ENCODE assay signal across 8 cellular contexts in genomic region chr6:31729979-31730630, GRCh38. TPM values are rescaled to one million over a fixed set of nuclear protein-coding genes. Genes with fewer than 3 reads are reported as not detected.
DNase-seq lines count a peak whose midpoint lies in the region; TF ChIP-seq lines count a peak whose summit lies in the region.

No MANE protein-coding gene starts in this region.

- H3K27me3 Mint-ChIP-seq in CD4-positive, alpha-beta memory T cell: no peaks in the 10 kb centered on the region
- no peaks in the 10 kb centered on the region for H3K27me3 Mint-ChIP-seq in H9 (ENCODE audit: low read depth)
- no peaks in the 10 kb centered on the region for H3K27me3 Mint-ChIP-seq in activated CD4-positive, alpha-beta memory T cell treated with anti-CD3 and anti-CD28 coated beads, Interleukin-2, amount 10 ng/mL, durations not matched to agents 7 days and 5 days

- no peak overlapping the region for H2BK5ac ChIP-seq in H9 (ENCODE audit: insufficient read length, low read length)

- H2BK20ac ChIP-seq in H9 (ENCODE audit: low read depth, low read length, poor library complexity, severe bottlenecking): no peak overlapping the region

- H3K79me1 ChIP-seq in H9 (ENCODE audit: insufficient read depth, low read depth, low read length, poor library complexity, severe bottlenecking): no peaks in the 10 kb centered on the region

- peak overlapping the region; percentile 94 to 98 (median 97) for H3K4me3 Mint-ChIP-seq in CD4-positive, alpha-beta memory T cell
- H3K4me3 Mint-ChIP-seq in H9: peak overlapping the region; percentile 83 to 98
- H3K4me3 Mint-ChIP-seq in activated CD4-positive, alpha-beta memory T cell treated with anti-CD3 and anti-CD28 coated beads, Interleukin-2, amount 10 ng/mL, durations not matched to agents 7 days and 5 days: peak overlapping the region; percentile 88

- CTCF ChIA-PET in CD4-positive, alpha-beta memory T cell (lab: Charles Lee; ENCODE audit: partially characterized antibody): interaction anchor here (0.7 to 17.2 kb wide), 28 partner anchors 9 to 222 kb away, joined by 3 to 173 read pairs (median 6); partner anchors contain the start of genes ABHD16A, APOM, HSPA1A and HSPA1B
- CTCF ChIA-PET in activated CD4-positive, alpha-beta memory T cell treated with anti-CD3 and anti-CD28 coated beads, Interleukin-2, amount 10 ng/mL, durations not matched to agents 7 days and 5 days (lab: Charles Lee): interaction anchor here (0.6 to 5.5 kb wide), 18 partner anchors 9 to 160 kb away, joined by 3 to 46 read pairs (median 4); partner anchors contain the start of genes ABHD16A, HSPA1A, HSPA1B and HSPA1L

- H3K79me2 ChIP-seq in H9 (ENCODE audit: insufficient read depth, low read length): no peaks in the 10 kb centered on the region; the same call in 1 of the 2 replicates

- H3K4me2 ChIP-seq in H9 (ENCODE audit: insufficient read depth, insufficient read length, low read length): peak overlapping the region; percentile 60

- H3K56ac ChIP-seq in H9 (ENCODE audit: insufficient read length, low read depth, low read length): no peak overlapping the region

- no peak for TF ChIP-seq POLR2A in lower leg skin (IDR thresholded peaks at IDR 0.05)

- H4K91ac ChIP-seq in H9 (ENCODE audit: insufficient read length, low read depth, low read length): no peak overlapping the region

- H3K4ac ChIP-seq in H9 (ENCODE audit: low read depth, low read length): no peak overlapping the region

- H3T11ph ChIP-seq in H9 (ENCODE audit: low read length): no peak overlapping the region

- H3K36me3 ChIP-seq in CD4-positive, alpha-beta memory T cell (ENCODE audit: insufficient read depth, low read length): peaks cover 34% of the 10 kb centered on the region

- no peaks in the 10 kb centered on the region for H3K9me3 Mint-ChIP-seq in CD4-positive, alpha-beta memory T cell
- no peaks in the 10 kb centered on the region; a peak in 2 of 5 replicates for H3K9me3 Mint-ChIP-seq in H9
- H3K9me3 Mint-ChIP-seq in activated CD4-positive, alpha-beta memory T cell treated with anti-CD3 and anti-CD28 coated beads, Interleukin-2, amount 10 ng/mL, durations not matched to agents 7 days and 5 days: no peaks in the 10 kb centered on the region

- peaks cover 34 to 49% of the 10 kb centered on the region in 2 donors for H3K36me3 Mint-ChIP-seq in CD4-positive, alpha-beta memory T cell
- H3K36me3 Mint-ChIP-seq in H9 (ENCODE audit: insufficient read depth in 1 of 3, low read depth in 3 of 3): peaks cover 42 to 76% (median 69%) of the 10 kb centered on the region in 3 experiments
- H3K36me3 Mint-ChIP-seq in activated CD4-positive, alpha-beta memory T cell treated with anti-CD3 and anti-CD28 coated beads, Interleukin-2, amount 10 ng/mL, durations not matched to agents 7 days and 5 days (ENCODE audit: low read depth): peaks cover 79% of the 10 kb centered on the region

- H3K27ac Mint-ChIP-seq in CD4-positive, alpha-beta memory T cell: peak overlapping the region; percentile 84 to 95 (median 93)
- peak overlapping the region; percentile 93 to 98 (median 97) for H3K27ac Mint-ChIP-seq in H9
- peak overlapping the region; percentile 70 for H3K27ac Mint-ChIP-seq in activated CD4-positive, alpha-beta memory T cell treated with anti-CD3 and anti-CD28 coated beads, Interleukin-2, amount 10 ng/mL, durations not matched to agents 7 days and 5 days

- no peak overlapping the region for H3K9ac ChIP-seq in H9 (ENCODE audit: extremely low read depth, insufficient read length, low read length)

- TF ChIP-seq CTCF in H9 (conservative IDR thresholded peaks at IDR 0.05): no peak
- no peak for TF ChIP-seq CTCF in lower leg skin (IDR thresholded peaks at IDR 0.05)

- H3K14ac ChIP-seq in H9 (ENCODE audit: insufficient read depth, low read length): peak overlapping the region; percentile 54

- no peaks in the 10 kb centered on the region for H3K27me3 ChIP-seq in CD4-positive, alpha-beta memory T cell (ENCODE audit: insufficient read depth, low read length)
- no peaks in the 10 kb centered on the region for H3K27me3 ChIP-seq in H9 (ENCODE audit: insufficient read depth, low read length)

- WGBS in H9 (ENCODE audit: extremely low coverage, insufficient read length, low lambda C conversion rate): no CpG with 5 or more reads among the region's 46 CpGs
- WGBS in lower leg skin, 2 donors: 3 to 13% methylated on average over 15 to 33 of the region's 46 CpGs

- no peak overlapping the region for H2AFZ ChIP-seq in H9 (ENCODE audit: low read length)

- H2BK15ac ChIP-seq in H9 (ENCODE audit: low read depth, low read length): no peak overlapping the region

- H3K23me2 ChIP-seq in H9 (ENCODE audit: insufficient read length, low read depth, low read length, poor library complexity, severe bottlenecking): peaks cover 15% of the 10 kb centered on the region

- peak overlapping the region; percentile 43 for H3K18ac ChIP-seq in H9 (ENCODE audit: insufficient read length, low read depth, low read length)

- H3K23ac ChIP-seq in H9 (ENCODE audit: insufficient read length, low read depth, low read length): no peak overlapping the region

- POLR2A ChIA-PET in CD4-positive, alpha-beta memory T cell (lab: Charles Lee; ENCODE audit: partially characterized antibody): interaction anchor here (0.9 to 8.2 kb wide), 23 partner anchors 8 to 242 kb away, joined by 3 to 77 read pairs (median 5); partner anchors contain the start of genes ABHD16A, BAG6, CLIC1 and DDX39B
- POLR2A ChIA-PET in activated CD4-positive, alpha-beta memory T cell treated with anti-CD3 and anti-CD28 coated beads, Interleukin-2, amount 10 ng/mL, durations not matched to agents 7 days and 5 days (lab: Charles Lee): interaction anchor here (0.9 to 4.0 kb wide), 17 partner anchors 9 to 106 kb away, joined by 3 to 50 read pairs (median 5); partner anchors contain the start of genes HSPA1A, HSPA1B, HSPA1L and LSM2

- H4K20me1 ChIP-seq in H9 (ENCODE audit: control insufficient read depth, insufficient read depth, insufficient read length): no peaks in the 10 kb centered on the region

- peak overlapping the region; percentile 68 for H3K27ac ChIP-seq in CD4-positive, alpha-beta memory T cell (ENCODE audit: low read depth, low read length)
- no peak overlapping the region for H3K27ac ChIP-seq in H9 (ENCODE audit: insufficient read length, low read depth, low read length)

- H2BK12ac ChIP-seq in H9 (ENCODE audit: insufficient read length, low read depth, low read length): no peak overlapping the region

- no peak overlapping the region for H4K8ac ChIP-seq in H9 (replicated peaks; ENCODE audit: insufficient read length, low read depth, low read length)

- H2BK120ac ChIP-seq in H9 (ENCODE audit: low read depth, low read length, poor library complexity, severe bottlenecking): no peak overlapping the region

- H3K9me3 ChIP-seq in CD4-positive, alpha-beta memory T cell (ENCODE audit: control insufficient read depth in 1 of 2, low read length in 2 of 2): no peaks in the 10 kb centered on the region
- H3K9me3 ChIP-seq in H9 (ENCODE audit: control insufficient read depth, low read depth, low read length): no peaks in the 10 kb centered on the region

- H4K5ac ChIP-seq in H9 (ENCODE audit: insufficient read length, low read depth, low read length): no peak overlapping the region

- H2AK5ac ChIP-seq in H9 (ENCODE audit: insufficient read length, low read length): no peak overlapping the region

- intact Hi-C loops in CD4-positive, alpha-beta memory T cell (cut with micrococcal nuclease): loop anchor here (1.0 to 2.0 kb wide), 5 partner anchors 8 to 133 kb away; no protein-coding TSS in a partner anchor
- intact Hi-C loops in lower leg skin (cut with DNase I; ENCODE audit: low total_unique reads): no loop called here

- peaks cover 32 to 76% (median 51%) of the 10 kb centered on the region in 4 donors for H3K4me1 Mint-ChIP-seq in CD4-positive, alpha-beta memory T cell
- H3K4me1 Mint-ChIP-seq in H9: peaks cover 27 to 28% of the 10 kb centered on the region in 2 experiments
- H3K4me1 Mint-ChIP-seq in activated CD4-positive, alpha-beta memory T cell treated with anti-CD3 and anti-CD28 coated beads, Interleukin-2, amount 10 ng/mL, durations not matched to agents 7 days and 5 days: peaks cover 79% of the 10 kb centered on the region

- peaks cover 68% of the 10 kb centered on the region for H3K4me1 ChIP-seq in CD4-positive, alpha-beta memory T cell (ENCODE audit: insufficient read depth, low read length)
- H3K4me1 ChIP-seq in H9 (ENCODE audit: insufficient read depth, low read length): peaks cover 5% of the 10 kb centered on the region; the same call in 1 of the 2 replicates

- peak overlapping the region; percentile 87 to 96 for H3K4me3 ChIP-seq in CD4-positive, alpha-beta memory T cell (ENCODE audit: low read length in 2 of 2)
- H3K4me3 ChIP-seq in lower leg skin (ENCODE audit: low read depth, poor library complexity, severe bottlenecking): peak overlapping the region; percentile 93

- DNase-seq in CD4-positive, alpha-beta memory T cell: peak; percentile 58 to 71 (median 61)
- peak; percentile 94 for DNase-seq in H9
- peak; percentile 37 for DNase-seq in NCI-H446 treated with DMSO at 0.1 percent for 48 hours (lab: John Stamatoyannopoulos, UW)
- DNase-seq in activated CD4-positive, alpha-beta memory T cell treated with anti-CD3 and anti-CD28 coated beads, Interleukin-2, amount 10 ng/mL, durations not matched to agents 7 days and 5 days: peak; percentile 69
- DNase-seq in effector CD4-positive, alpha-beta T cell: peak; percentile 49
- DNase-seq in lower leg skin (ENCODE audit: low spot score in 2 of 2): peak; percentile 84 to 98
- DNase-seq in stimulated activated CD4-positive, alpha-beta T cell treated with anti-CD3 and anti-CD28 coated beads, TNF-alpha, amount 100 ng/mL, for 4 hours (ENCODE audit: low read depth in 3 of 3): peak in 2 of 3 experiments; percentile 45 to 62
- DNase-seq in LoVo (ENCODE audit: low spot score): no peak

RNA-seq across cellular contexts. Expression of gene DDAH2, which starts 1.0 kb away (rescaled TPM):
- 1 to 10 TPM; 5.4 to 7.4 TPM for total RNA-seq in CD4-positive, alpha-beta memory T cell
- polyA plus RNA-seq in CD4-positive, alpha-beta memory T cell: 10 to 100 TPM; 16.4 to 19.8 TPM
- total RNA-seq in H9 (2021) (70.5 and 73.2 TPM in 2 replicates), lower leg skin (100 to 1,000 TPM in 3 of 4 donors, 10 to 100 TPM in 1; 65.7 to 124 (median 106) TPM)
- total RNA-seq in activated CD4-positive, alpha-beta memory T cell treated with anti-CD3 and anti-CD28 coated beads, Interleukin-2, amount 10 ng/mL, durations not matched to agents 7 days and 5 days: 10 to 100 TPM; 22.1 to 23.9 TPM

RNA-seq across cellular contexts. Expression of gene CLIC1, which starts 6.2 kb away (rescaled TPM):
- total RNA-seq in CD4-positive, alpha-beta memory T cell: 10 to 100 TPM; 91.0 to 98.3 TPM
- 100 to 1,000 TPM; 462 to 601 TPM for polyA plus RNA-seq in CD4-positive, alpha-beta memory T cell
- total RNA-seq in H9 (2021) (265 and 266 TPM in 2 replicates), lower leg skin (100 to 1,000 TPM; 293 to 430 (median 393) TPM)
- 100 to 1,000 TPM; 640 to 644 TPM for total RNA-seq in activated CD4-positive, alpha-beta memory T cell treated with anti-CD3 and anti-CD28 coated beads, Interleukin-2, amount 10 ng/mL, durations not matched to agents 7 days and 5 days

RNA-seq across cellular contexts. Expression of gene MPIG6B, which starts 6.9 kb away (rescaled TPM):
- total RNA-seq in CD4-positive, alpha-beta memory T cell: not detected
- polyA plus RNA-seq in CD4-positive, alpha-beta memory T cell: not detected
- total RNA-seq in H9 (2021) (not detected in 2 replicates), lower leg skin (10 to 100 TPM in 1 of 4 donors, 1 to 10 TPM in 3; 6.0 to 10.5 (median 7.9) TPM)
- total RNA-seq in activated CD4-positive, alpha-beta memory T cell treated with anti-CD3 and anti-CD28 coated beads, Interleukin-2, amount 10 ng/mL, durations not matched to agents 7 days and 5 days: not detected

RNA-seq across cellular contexts. Expression of gene LY6G6C, which starts 8.6 kb away (rescaled TPM):
- not detected for total RNA-seq in CD4-positive, alpha-beta memory T cell
- not detected for polyA plus RNA-seq in CD4-positive, alpha-beta memory T cell
- total RNA-seq in H9 (2021) (0.24 TPM in 1 of 2 replicates, not detected in the other), lower leg skin (100 to 1,000 TPM; 189 to 513 (median 237) TPM)
- total RNA-seq in activated CD4-positive, alpha-beta memory T cell treated with anti-CD3 and anti-CD28 coated beads, Interleukin-2, amount 10 ng/mL, durations not matched to agents 7 days and 5 days: not detected

RNA-seq across cellular contexts. Expression of gene MSH5, which starts 9.7 kb away (rescaled TPM):
- 10 to 100 TPM; 11.4 to 12.1 TPM for total RNA-seq in CD4-positive, alpha-beta memory T cell
- polyA plus RNA-seq in CD4-positive, alpha-beta memory T cell: 1 to 10 TPM in 1 of 2 donors, under 1 TPM in 1; 0.95 to 3.2 TPM
- total RNA-seq in H9 (2021) (21.5 and 22.4 TPM in 2 replicates), lower leg skin (10 to 100 TPM in 3 of 4 donors, 1 to 10 TPM in 1; 7.8 to 13.8 (median 11.4) TPM)
- 10 to 100 TPM; 60.1 to 63.2 TPM for total RNA-seq in activated CD4-positive, alpha-beta memory T cell treated with anti-CD3 and anti-CD28 coated beads, Interleukin-2, amount 10 ng/mL, durations not matched to agents 7 days and 5 days
